In the genomic region with DNA sequence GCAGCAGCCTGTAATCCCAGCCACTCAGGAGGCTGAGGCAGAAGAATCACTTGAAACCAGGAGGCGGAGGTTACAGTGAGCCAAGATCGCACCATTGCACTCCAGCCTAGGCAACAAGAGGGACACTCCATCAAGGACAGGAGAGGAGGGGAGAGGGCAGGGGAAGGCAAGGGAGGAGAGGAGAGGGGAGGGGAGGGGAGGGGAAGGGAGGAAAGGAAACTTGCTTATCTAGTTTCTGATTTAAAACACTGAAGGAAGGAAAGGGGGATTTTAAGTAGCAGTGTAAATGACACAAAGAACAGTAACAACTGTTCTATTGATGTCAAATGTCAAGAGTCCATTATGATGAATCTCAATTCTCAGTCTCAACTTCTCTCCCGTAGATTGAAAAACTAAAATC, we compare ENCODE assay signal across 21 cellular contexts. TPM values are rescaled to one million over a fixed set of nuclear protein-coding genes. Genes with fewer than 3 reads are reported as not detected.
DNase-seq lines count a peak whose midpoint lies in the region; ATAC-seq, FAIRE-seq and TF ChIP-seq lines count a peak whose summit lies in the region.
"Had no signal": no experiment of that assay in that cellular context is flagged by ENCODE, and none has a peak within 500 bp of the region (broad histone marks: within the 10 kb centered on the region; RNA-seq: fewer than 3 reads in every experiment).

No MANE protein-coding gene starts in this region.

- no peaks in the 10 kb centered on the region for H3K9me1 ChIP-seq in K562 (ENCODE audit: control insufficient read depth, insufficient read depth, low read length)

- in situ Hi-C loops in K562 (cut with MboI) = no loop called here

- intact Hi-C loops in K562 (cut with micrococcal nuclease) = no loop called here

- TF ChIP-seq RAD21 in K562 (CRISPR knock-in tag; conservative IDR thresholded peaks at IDR 0.05 in 1 of 2, IDR thresholded peaks at IDR 0.05 in 1 of 2) = no peak

- CTCF ChIA-PET in activated naive CD4-positive, alpha-beta T cell treated with anti-CD3 and anti-CD28 coated beads, Interleukin-2, amount 10 ng/mL, durations not matched to agents 7 days and 5 days (lab: Charles Lee) = no interaction called here
- CTCF ChIA-PET in T-cell (lab: Charles Lee) (interaction anchor here in 1 of 2 donors (0.5 to 1.1 kb wide), 5 partner anchors 8 to 81 kb away, joined by 3 to 4 read pairs (median 3); no protein-coding TSS in a partner anchor), K562 (lab: Yijun Ruan, JAX; ENCODE audit: low intra/inter-chr PET ratio) (no interaction called here)

- no peak overlapping the region for H3K27ac ChIP-seq in K562 (ENCODE audit: extremely low read depth, low read depth, low read length)
- H3K27ac ChIP-seq: gastroesophageal sphincter, right atrium auricular region, upper lobe of right lung had no signal

- TF ChIP-seq CTCF in K562 (IDR thresholded peaks at IDR 0.05 in 2 of 3, conservative IDR thresholded peaks at IDR 0.05 in 1 of 3; ENCODE audit: insufficient read depth in 2 of 3, low read depth in 1 of 3, low read length in 3 of 3) = no peak

- H3K79me2 ChIP-seq in K562 (ENCODE audit: control insufficient read depth, insufficient read depth, low read length) = peaks cover 54% of the 10 kb centered on the region

- TF ChIP-seq POLR2A in K562 (conservative IDR thresholded peaks at IDR 0.05) = no peak

- H3K9ac ChIP-seq in K562 (ENCODE audit: insufficient read depth in 1 of 2, low read depth in 2 of 2, low read length in 2 of 2) = no peak overlapping the region

- 0 out of 2 replicates have a peak, but pooled peaks cover 5% of the 10 kb centered on the region for H4K20me1 ChIP-seq in K562 (replicated peaks; ENCODE audit: control insufficient read depth, insufficient read depth, low read length)

- H3K4me2 ChIP-seq in K562 (ENCODE audit: insufficient read depth, low read length) = no peak overlapping the region

- peaks cover 9 to 19% of the 10 kb centered on the region in 2 experiments; a peak in 4 of 5 replicates for H3K4me1 ChIP-seq in K562 (replicated peaks in 1 of 2; ENCODE audit: control insufficient read depth in 2 of 2, insufficient read depth in 2 of 2, low read length in 2 of 2)
- H3K4me1 ChIP-seq: Caco-2 had no signal

- 62% methylated on average over 3 of the region's 3 CpGs for WGBS in K562 (ENCODE audit: insufficient coverage, low coverage, missing lambda C conversion rate)

- no peaks in the 10 kb centered on the region for H3K9me3 ChIP-seq in K562 (replicated peaks; ENCODE audit: control insufficient read depth, insufficient read depth, low read depth, low read length)
- H3K9me3 ChIP-seq: Caco-2, gastroesophageal sphincter, right atrium auricular region, upper lobe of right lung had no signal

- no peaks in the 10 kb centered on the region for H3K9me3 Mint-ChIP-seq in activated naive CD4-positive, alpha-beta T cell treated with anti-CD3 and anti-CD28 coated beads, Interleukin-2, amount 10 ng/mL, durations not matched to agents 7 days and 5 days
- H3K9me3 Mint-ChIP-seq in T-cell = no peaks in the 10 kb centered on the region
- no peaks in the 10 kb centered on the region for H3K9me3 Mint-ChIP-seq in stimulated activated naive CD8-positive, alpha-beta T cell treated with anti-CD3 and anti-CD28 coated beads, Interleukin-15, Interleukin-2, amounts not matched to agents 100 ng/mL and 50 ng/mL, for 24 hours
- H3K9me3 Mint-ChIP-seq: H9 had no signal

- H2AFZ ChIP-seq in K562 (ENCODE audit: low read depth, low read length) = no peak overlapping the region

- TF ChIP-seq EP300 in K562 (IDR thresholded peaks at IDR 0.05; ENCODE audit: low read length) = no peak

- no peaks in the 10 kb centered on the region for H3K27me3 ChIP-seq in K562 (ENCODE audit: control insufficient read depth in 2 of 2, insufficient read depth in 2 of 2, low read length in 2 of 2)
- H3K27me3 ChIP-seq: gastroesophageal sphincter, right atrium auricular region, upper lobe of right lung had no signal

- no peak for ATAC-seq in T-cell (replicated peaks in 1 of 4)
- peak; percentile 60 for ATAC-seq in K562
- ATAC-seq: activated CD8-positive, alpha-beta memory T cell treated with anti-CD3 and anti-CD28 coated beads, Interleukin-2, amount 10 ng/mL, durations not matched to agents 7 days and 5 days; esophagus mucosa; gastroesophageal sphincter; upper lobe of right lung had no signal

- BruUV-seq in K562 (replicated peaks; lab: Mats Ljungman, UMichigan) = no TSS peak

- POLR2A ChIA-PET in T-cell (lab: Charles Lee) (interaction anchor here in 1 of 2 donors (0.6 to 0.8 kb wide), 3 partner anchors 42 to 1988 kb away, joined by 3 to 4 read pairs (median 3); no protein-coding TSS in a partner anchor), K562 (lab: Yijun Ruan, JAX) (interaction anchor here (0.6 to 2.1 kb wide), 7 partner anchors 8 to 68 kb away, joined by 3 to 6 read pairs (median 3); no protein-coding TSS in a partner anchor)

- no peaks in the 10 kb centered on the region for H3K36me3 Mint-ChIP-seq in activated naive CD4-positive, alpha-beta T cell treated with anti-CD3 and anti-CD28 coated beads, Interleukin-2, amount 10 ng/mL, durations not matched to agents 7 days and 5 days
- no peaks in the 10 kb centered on the region for H3K36me3 Mint-ChIP-seq in T-cell
- H3K36me3 Mint-ChIP-seq in stimulated activated naive CD8-positive, alpha-beta T cell treated with anti-CD3 and anti-CD28 coated beads, Interleukin-15, Interleukin-2, amounts not matched to agents 100 ng/mL and 50 ng/mL, for 24 hours (ENCODE audit: low read depth) = no peaks in the 10 kb centered on the region

- peak overlapping the region; percentile 42 for H3K27ac Mint-ChIP-seq in activated naive CD4-positive, alpha-beta T cell treated with anti-CD3 and anti-CD28 coated beads, Interleukin-2, amount 10 ng/mL, durations not matched to agents 7 days and 5 days
- peak overlapping the region; percentile 22 to 49 for H3K27ac Mint-ChIP-seq in T-cell
- peak overlapping the region; percentile 45 for H3K27ac Mint-ChIP-seq in stimulated activated naive CD8-positive, alpha-beta T cell treated with anti-CD3 and anti-CD28 coated beads, Interleukin-15, Interleukin-2, amounts not matched to agents 100 ng/mL and 50 ng/mL, for 24 hours
- H3K27ac Mint-ChIP-seq: activated CD8-positive, alpha-beta memory T cell treated with anti-CD3 and anti-CD28 coated beads, Interleukin-2, amount 10 ng/mL, durations not matched to agents 7 days and 5 days; H9 had no signal

- FAIRE-seq in K562 (lab: Jason Lieb, UNC) = peak; percentile 42
- FAIRE-seq: bronchial epithelial cell, GM19239 had no signal

- no peak for DNase-seq in activated naive CD4-positive, alpha-beta T cell treated with anti-CD3 and anti-CD28 coated beads, Interleukin-2, amount 10 ng/mL, durations not matched to agents 7 days and 5 days
- no peak for DNase-seq in activated naive CD4-positive, alpha-beta T cell treated with anti-CD3 and anti-CD28 coated beads, Interleukin-2, amount 50 U/mL, for 16 hours
- DNase-seq in T-cell = no peak
- peak in 1 of 4 experiments; percentile 52 for DNase-seq in K562 (ENCODE audit: extremely low read depth in 1 of 4, low spot score in 3 of 4)
- no peak for DNase-seq in mesenteric fat pad (ENCODE audit: low spot score)
- DNase-seq in iPS-NIHi11 (ENCODE audit: low spot score) = no peak
- DNase-seq in glomerular visceral epithelial cell (ENCODE audit: extremely low spot score) = no peak
- DNase-seq: activated CD8-positive, alpha-beta memory T cell treated with anti-CD3 and anti-CD28 coated beads, Interleukin-2, amount 10 ng/mL, durations not matched to agents 7 days and 5 days; Caco-2; H9; NCI-H1694 treated with DMSO at 0.1 percent for 48 hours; NCI-H446; stimulated activated CD4-positive, alpha-beta T cell treated with anti-CD3 and anti-CD28 coated beads, Interleukin-15, amount 100 ng/mL, for 24 hours; SW 1271; upper lobe of right lung had no signal

- H3K4me3 ChIP-seq in K562 = no peak overlapping the region
- H3K4me3 ChIP-seq: gastroesophageal sphincter, right atrium auricular region, upper lobe of right lung had no signal

- no peaks in the 10 kb centered on the region for H3K27me3 Mint-ChIP-seq in activated naive CD4-positive, alpha-beta T cell treated with anti-CD3 and anti-CD28 coated beads, Interleukin-2, amount 10 ng/mL, durations not matched to agents 7 days and 5 days
- no peaks in the 10 kb centered on the region for H3K27me3 Mint-ChIP-seq in T-cell
- no peaks in the 10 kb centered on the region for H3K27me3 Mint-ChIP-seq in stimulated activated naive CD8-positive, alpha-beta T cell treated with anti-CD3 and anti-CD28 coated beads, Interleukin-15, Interleukin-2, amounts not matched to agents 100 ng/mL and 50 ng/mL, for 24 hours
- H3K27me3 Mint-ChIP-seq: activated CD8-positive, alpha-beta memory T cell treated with anti-CD3 and anti-CD28 coated beads, Interleukin-2, amount 10 ng/mL, durations not matched to agents 7 days and 5 days had no signal

- no peak overlapping the region for H3K4me3 Mint-ChIP-seq in activated naive CD4-positive, alpha-beta T cell treated with anti-CD3 and anti-CD28 coated beads, Interleukin-2, amount 10 ng/mL, durations not matched to agents 7 days and 5 days
- H3K4me3 Mint-ChIP-seq in T-cell = peak overlapping the region in 2 of 3 donors; percentile 13 to 38
- no peak overlapping the region for H3K4me3 Mint-ChIP-seq in stimulated activated naive CD8-positive, alpha-beta T cell treated with anti-CD3 and anti-CD28 coated beads, Interleukin-15, Interleukin-2, amounts not matched to agents 100 ng/mL and 50 ng/mL, for 24 hours
- H3K4me3 Mint-ChIP-seq: activated CD8-positive, alpha-beta memory T cell treated with anti-CD3 and anti-CD28 coated beads, Interleukin-2, amount 10 ng/mL, durations not matched to agents 7 days and 5 days; H9 had no signal

- no peaks in the 10 kb centered on the region for H3K36me3 ChIP-seq in K562 (ENCODE audit: control insufficient read depth, insufficient read depth, low read length)
- H3K36me3 ChIP-seq: gastroesophageal sphincter, right atrium auricular region, upper lobe of right lung had no signal

- H3K4me1 Mint-ChIP-seq in activated naive CD4-positive, alpha-beta T cell treated with anti-CD3 and anti-CD28 coated beads, Interleukin-2, amount 10 ng/mL, durations not matched to agents 7 days and 5 days = peaks cover 55% of the 10 kb centered on the region
- peaks cover 58 to 66% (median 61%) of the 10 kb centered on the region in 3 donors for H3K4me1 Mint-ChIP-seq in T-cell
- H3K4me1 Mint-ChIP-seq in stimulated activated naive CD8-positive, alpha-beta T cell treated with anti-CD3 and anti-CD28 coated beads, Interleukin-15, Interleukin-2, amounts not matched to agents 100 ng/mL and 50 ng/mL, for 24 hours (ENCODE audit: low read depth) = peaks cover 66% of the 10 kb centered on the region

RNA-seq across cellular contexts. Expression of gene SRPK2, which starts 43.7 kb away (rescaled TPM):
- total RNA-seq in T-cell (10 to 100 TPM; 41.6 to 71.4 (median 46.9) TPM), K562 (2014; rRNA removed) (25.3 and 28.2 TPM in 2 replicates), K562 (2014; rRNA removed; fragmentation: Illumina TruSeq; extraction: Trizol) (38.8 and 43.1 TPM in 2 replicates), K562 (2015; rRNA removed; fragmentation: Illumina TruSeq; extraction: Trizol) (39.4 and 41.1 TPM in 2 replicates), K562 (2021) (38.8 and 44.7 TPM in 2 replicates), mesenteric fat pad (42.5 TPM)
- 35.3 and 133 TPM in 2 replicates for total RNA-seq in K562 (2011; cell fraction: chromatin; rRNA removed; ENCODE audit: low replicate concordance)
- total RNA-seq in K562 (2011; cell fraction: nucleolus; rRNA removed) = 16.7 and 26.2 TPM in 2 replicates
- 38.6 and 52.0 TPM in 2 replicates for total RNA-seq in K562 (2011; cell fraction: nucleoplasm; rRNA removed)
- polyA plus RNA-seq in K562 (2011; rRNA removed) (15.7 and 21.5 TPM in 2 replicates), K562 (2014; fragmentation: Illumina TruSeq; extraction: Trizol) (33.6 and 36.3 TPM in 2 replicates), K562 (2014; fragmentation: Nextera tagmentation; extraction: Ambion mirVana) (10 to 100 TPM; 27.3 to 33.3 TPM), K562 (2014; rRNA removed) (18.6 and 26.4 TPM in 2 replicates)
- polyA plus RNA-seq in K562 (2011; cell fraction: cytosol; rRNA removed) = 7.1 and 10.4 TPM in 2 replicates
- polyA plus RNA-seq in K562 (2011; cell fraction: nucleus; rRNA removed) = 17.2 and 19.5 TPM in 2 replicates
- 29.8 and 31.3 TPM in 2 replicates for polyA plus RNA-seq in K562 (2012)
- 32.2 and 34.9 TPM in 2 replicates for polyA minus RNA-seq in K562 (2011; rRNA and poly(A)+ RNA removed)
- polyA minus RNA-seq in K562 (2011; cell fraction: cytosol; rRNA and poly(A)+ RNA removed) = 12.4 and 18.3 TPM in 2 replicates
- polyA minus RNA-seq in K562 (2011; cell fraction: nucleus; rRNA and poly(A)+ RNA removed) = 21.5 and 27.9 TPM in 2 replicates

Comparison
In these comparisons a context has a peak if more than half of its experiments do, and no peak if none do; other contexts are left out.
1. H3K4me3 Mint-ChIP-seq: peak in T-cell (2 of 3); none in activated naive CD4-positive, alpha-beta T cell treated with anti-CD3 and anti-CD28 coated beads, Interleukin-2, amount 10 ng/mL, durations not matched to agents 7 days and 5 days (single experiment) and stimulated activated naive CD8-positive, alpha-beta T cell treated with anti-CD3 and anti-CD28 coated beads, Interleukin-15, Interleukin-2, amounts not matched to agents 100 ng/mL and 50 ng/mL, for 24 hours (single experiment).
2. Peak in every context shown above with its lines, with median percentiles within 50 percentile points of each other: H3K27ac Mint-ChIP-seq.